31 cellular contexts compared by ENCODE assay signal in the genomic region with DNA sequence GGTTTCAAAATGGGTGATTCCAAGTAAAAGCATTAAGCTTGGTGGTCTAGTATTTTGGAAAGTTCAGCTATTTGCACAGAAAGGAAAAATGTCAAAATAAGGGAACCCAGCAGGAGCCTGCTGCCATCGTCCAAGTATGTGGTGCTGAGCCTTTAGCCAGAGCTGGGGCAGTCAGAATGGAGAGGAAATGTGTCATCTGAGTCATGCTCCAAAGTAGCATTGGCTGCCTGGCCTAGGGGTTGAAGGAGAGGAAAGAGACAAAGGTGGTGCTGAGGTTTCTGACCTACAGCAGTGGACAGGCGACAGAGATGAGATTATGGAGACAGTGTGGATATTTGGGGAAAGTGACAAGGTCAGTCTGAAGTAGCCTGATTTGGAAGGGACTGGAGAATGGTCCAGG.
DNase-seq lines count a peak whose midpoint lies in the region; ATAC-seq, FAIRE-seq and TF ChIP-seq lines count a peak whose summit lies in the region.
"Had no signal": no experiment of that assay in that cellular context is flagged by ENCODE, and none has a peak within 500 bp of the region (broad histone marks: within the 10 kb centered on the region; RNA-seq: fewer than 3 reads in every experiment).

No MANE protein-coding gene starts in this region.

- ATAC-seq in stimulated activated naive CD8-positive, alpha-beta T cell treated with anti-CD3 and anti-CD28 coated beads, Interleukin-15, Interleukin-2, amounts not matched to agents 100 U/mL and 50 U/mL, for 24 hours, result no peak
- ATAC-seq: activated CD4-positive, CD25-positive, alpha-beta regulatory T cell treated with anti-CD3 and anti-CD28 coated beads, Interleukin-2, amount 50 U/mL, for 24 hours; GM23338; naive thymus-derived CD8-positive, alpha-beta T cell had no signal

- no peak overlapping the region for H3K18ac ChIP-seq in mesendoderm (ENCODE audit: low read length)

- POLR2A ChIA-PET in activated CD4-positive, alpha-beta T cell treated with anti-CD3 and anti-CD28 coated beads, Interleukin-2, amount 10 ng/mL, durations not matched to agents 7 days and 5 days (lab: Charles Lee), result no interaction called here

- FAIRE-seq in GM19239 (lab: Jason Lieb, UNC), result no peak
- FAIRE-seq: D721Med, small intestine had no signal

- H3K36me3 Mint-ChIP-seq in chondrocyte (ENCODE audit: low read depth), result peaks cover 3% of the 10 kb centered on the region
- H3K36me3 Mint-ChIP-seq in activated CD4-positive, alpha-beta T cell treated with anti-CD3 and anti-CD28 coated beads, Interleukin-2, amount 10 ng/mL, durations not matched to agents 7 days and 5 days (ENCODE audit: low read depth), result no peaks in the 10 kb centered on the region
- H3K36me3 Mint-ChIP-seq: activated naive CD8-positive, alpha-beta T cell; CD4-positive, CD25-positive, alpha-beta regulatory T cell; immature natural killer cell; naive thymus-derived CD8-positive, alpha-beta T cell had no signal

- H3K4me3 Mint-ChIP-seq in chondrocyte (ENCODE audit: unreplicated experiment), result no peak overlapping the region
- no peak overlapping the region for H3K4me3 Mint-ChIP-seq in activated CD4-positive, alpha-beta T cell treated with anti-CD3 and anti-CD28 coated beads, Interleukin-2, amount 10 ng/mL, durations not matched to agents 7 days and 5 days
- H3K4me3 Mint-ChIP-seq: activated CD4-positive, alpha-beta memory T cell treated with anti-CD3 and anti-CD28 coated beads, Interleukin-2, amount 10 ng/mL, durations not matched to agents 7 days and 5 days; activated naive CD8-positive, alpha-beta T cell; CD4-positive, CD25-positive, alpha-beta regulatory T cell; GM23338; immature natural killer cell; naive thymus-derived CD8-positive, alpha-beta T cell had no signal

- CTCF ChIA-PET in activated CD4-positive, alpha-beta T cell treated with anti-CD3 and anti-CD28 coated beads, Interleukin-2, amount 10 ng/mL, durations not matched to agents 7 days and 5 days (lab: Charles Lee), result interaction anchor here (1.5 kb wide), 1 partner anchor 22 kb away, joined by 3 read pairs; no protein-coding TSS in a partner anchor

- no peaks in the 10 kb centered on the region for H3K27me3 ChIP-seq in mesendoderm (ENCODE audit: insufficient read depth, low read length, poor library complexity)
- H3K27me3 ChIP-seq: uterus had no signal

- peaks cover 54% of the 10 kb centered on the region for H3K4me1 Mint-ChIP-seq in chondrocyte (ENCODE audit: low read depth)
- no peaks in the 10 kb centered on the region for H3K4me1 Mint-ChIP-seq in activated CD4-positive, alpha-beta T cell treated with anti-CD3 and anti-CD28 coated beads, Interleukin-2, amount 10 ng/mL, durations not matched to agents 7 days and 5 days
- H3K4me1 Mint-ChIP-seq: activated CD4-positive, alpha-beta memory T cell treated with anti-CD3 and anti-CD28 coated beads, Interleukin-2, amount 10 ng/mL, durations not matched to agents 7 days and 5 days; CD4-positive, CD25-positive, alpha-beta regulatory T cell; GM23338; immature natural killer cell had no signal

- H3K23ac ChIP-seq in mesendoderm (ENCODE audit: low read length), result no peak overlapping the region

- no peak overlapping the region for H3K4me2 ChIP-seq in mesendoderm (ENCODE audit: low read length)
- H3K4me2 ChIP-seq: GM23338 had no signal

- no peak overlapping the region for H4K5ac ChIP-seq in mesendoderm (ENCODE audit: low read length)

- H3K4me1 ChIP-seq in mesendoderm (ENCODE audit: control insufficient read depth, low read depth, low read length), result peaks cover 17% of the 10 kb centered on the region
- H3K4me1 ChIP-seq: uterus had no signal

- no peak overlapping the region for H4K8ac ChIP-seq in mesendoderm (ENCODE audit: low read depth, low read length)

- H2BK120ac ChIP-seq in mesendoderm (ENCODE audit: low read depth, low read length), result no peak overlapping the region

- H3K36me3 ChIP-seq in mesendoderm (ENCODE audit: control insufficient read depth, insufficient read depth, low read length), result no peaks in the 10 kb centered on the region
- H3K36me3 ChIP-seq: left ventricle myocardium inferior, uterus had no signal

- H3K9ac ChIP-seq in mesendoderm (ENCODE audit: low read length), result no peak overlapping the region

- no peaks in the 10 kb centered on the region for H3K9me3 Mint-ChIP-seq in chondrocyte (ENCODE audit: low read depth)
- H3K9me3 Mint-ChIP-seq in activated CD4-positive, alpha-beta T cell treated with anti-CD3 and anti-CD28 coated beads, Interleukin-2, amount 10 ng/mL, durations not matched to agents 7 days and 5 days, result no peaks in the 10 kb centered on the region
- H3K9me3 Mint-ChIP-seq: activated CD4-positive, alpha-beta memory T cell treated with anti-CD3 and anti-CD28 coated beads, Interleukin-2, amount 10 ng/mL, durations not matched to agents 7 days and 5 days; activated T-helper 2 cell treated with anti-CD3 and anti-CD28 coated beads, Interferon-gamma antibody, Interleukin-2, Interleukin-4, amounts not matched to agents 10 μg/mL and 5 μg/mL and 100 μg/mL, durations not matched to agents 14 hours and 24 hours and 36 hours; GM23338 had no signal

- H3K79me2 ChIP-seq in mesendoderm (ENCODE audit: control insufficient read depth, insufficient read depth, low read length), result no peaks in the 10 kb centered on the region

- WGBS in mesendoderm (ENCODE audit: extremely low coverage, insufficient coverage, low lambda C conversion rate), result no CpG with 5 or more reads among the region's 2 CpGs

- H3K27ac ChIP-seq in mesendoderm (ENCODE audit: low read depth, low read length), result no peak overlapping the region
- H3K27ac ChIP-seq: epithelial cell of prostate, left ventricle myocardium inferior, uterus had no signal

- H2BK5ac ChIP-seq in mesendoderm (ENCODE audit: low read length), result no peak overlapping the region

- H3K4ac ChIP-seq in mesendoderm (ENCODE audit: low read depth, low read length), result no peak overlapping the region

- H3K79me1 ChIP-seq in mesendoderm (ENCODE audit: low read length), result no peaks in the 10 kb centered on the region

- no peak overlapping the region for H3K56ac ChIP-seq in mesendoderm (ENCODE audit: low read length)

- DNase-seq in EL (peak; percentile 42), LHCN-M2 (ENCODE audit: low read depth) (peak; percentile 18), chondrocyte (ENCODE audit: low spot score) (no peak), mesendoderm (no peak), GM19239 (ENCODE audit: insufficient read length, low spot score) (no peak)
- DNase-seq in stimulated activated naive CD8-positive, alpha-beta T cell treated with anti-CD3 and anti-CD28 coated beads, Interleukin-15, Interleukin-2, amounts not matched to agents 100 U/mL and 50 U/mL, for 24 hours, result no peak
- no peak for DNase-seq in activated CD4-positive, alpha-beta T cell treated with anti-CD3 and anti-CD28 coated beads, Interleukin-2, amount 10 ng/mL, durations not matched to agents 7 days and 5 days
- DNase-seq: activated CD4-positive, alpha-beta memory T cell treated with anti-CD3 and anti-CD28 coated beads, Interleukin-2, amount 10 ng/mL, durations not matched to agents 7 days and 5 days; aorta; CD4-positive, CD25-positive, alpha-beta regulatory T cell; cerebellar nuclear complex; foreskin melanocyte; hippocampal formation; immature natural killer cell; left ventricle myocardium inferior; midbrain; naive thymus-derived CD8-positive, alpha-beta T cell; NCI-H1092; NCI-H2029; NCI-H226; NCI-H748 treated with DMSO at 0.1 percent for 48 hours; Right ventricle myocardium superior; small intestine; stimulated activated CD4-positive, alpha-beta T cell treated with anti-CD3 and anti-CD28 coated beads, Interleukin-2, amount 100 ng/mL, for 24 hours; uterus had no signal

- H3K4me3 ChIP-seq in mesendoderm (ENCODE audit: low read length), result no peak overlapping the region
- H3K4me3 ChIP-seq: GM23338, left ventricle myocardium inferior, uterus had no signal

- H3K27ac Mint-ChIP-seq in chondrocyte (ENCODE audit: unreplicated experiment), result peak overlapping the region; percentile 66
- H3K27ac Mint-ChIP-seq in activated CD4-positive, alpha-beta T cell treated with anti-CD3 and anti-CD28 coated beads, Interleukin-2, amount 10 ng/mL, durations not matched to agents 7 days and 5 days, result no peak overlapping the region
- H3K27ac Mint-ChIP-seq: activated CD4-positive, alpha-beta memory T cell treated with anti-CD3 and anti-CD28 coated beads, Interleukin-2, amount 10 ng/mL, durations not matched to agents 7 days and 5 days; activated naive CD8-positive, alpha-beta T cell; activated T-helper 2 cell treated with anti-CD3 and anti-CD28 coated beads, Interferon-gamma antibody, Interleukin-2, Interleukin-4, amounts not matched to agents 10 μg/mL and 5 μg/mL and 100 μg/mL, durations not matched to agents 14 hours and 24 hours and 36 hours; CD4-positive, CD25-positive, alpha-beta regulatory T cell; GM23338; immature natural killer cell; naive thymus-derived CD8-positive, alpha-beta T cell had no signal

- no peaks in the 10 kb centered on the region for H3K27me3 Mint-ChIP-seq in chondrocyte (ENCODE audit: low read depth)
- H3K27me3 Mint-ChIP-seq in activated CD4-positive, alpha-beta T cell treated with anti-CD3 and anti-CD28 coated beads, Interleukin-2, amount 10 ng/mL, durations not matched to agents 7 days and 5 days, result peaks cover 12% of the 10 kb centered on the region

- no peak for TF ChIP-seq CTCF in chondrocyte (IDR thresholded peaks at IDR 0.05)

- H2BK15ac ChIP-seq in mesendoderm (replicated peaks; ENCODE audit: low read depth), result no peak overlapping the region

- H2AK5ac ChIP-seq in mesendoderm (ENCODE audit: low read length), result peak overlapping the region; percentile 95

Comparison
In these comparisons a context has a peak if more than half of its experiments do, and no peak if none do; other contexts are left out.
1. DNase-seq: peak in EL (single experiment) and LHCN-M2 (single experiment); none in chondrocyte (single experiment), mesendoderm (single experiment), stimulated activated naive CD8-positive, alpha-beta T cell treated with anti-CD3 and anti-CD28 coated beads, Interleukin-15, Interleukin-2, amounts not matched to agents 100 U/mL and 50 U/mL, for 24 hours (single experiment), activated CD4-positive, alpha-beta T cell treated with anti-CD3 and anti-CD28 coated beads, Interleukin-2, amount 10 ng/mL, durations not matched to agents 7 days and 5 days (single experiment) and GM19239 (single experiment).